Comparison of ENCODE assay signal across 23 cellular contexts in genomic region chr1:189607477-189608096, GRCh38.
DNase-seq lines count a peak whose midpoint lies in the region; ATAC-seq, FAIRE-seq and TF ChIP-seq lines count a peak whose summit lies in the region.
"Had no signal": no experiment of that assay in that cellular context is flagged by ENCODE, and none has a peak within 500 bp of the region (broad histone marks: within the 10 kb centered on the region; RNA-seq: fewer than 3 reads in every experiment).

No MANE protein-coding gene starts in this region.

- DNase-seq in H54 (ENCODE audit: insufficient read length, low spot score) (no peak), RWPE2 (ENCODE audit: low spot score) (no peak), kidney tubule cell (ENCODE audit: low spot score) (peak; percentile 39), AML-193 (lab: John Stamatoyannopoulos, UW) (no peak)
- DNase-seq in activated naive CD8-positive, alpha-beta T cell treated with anti-CD3 and anti-CD28 coated beads for 36 hours: no peak
- DNase-seq: CD4-positive, CD25-positive, alpha-beta regulatory T cell; DMS 273 treated with DMSO at 0.1 percent for 48 hours; GOT3; NCI-H1105; NCI-H146; NCI-H2029; NCI-H510A treated with DMSO at 0.1 percent for 48 hours; NCI-H748 treated with DMSO at 0.1 percent for 48 hours had no signal

- FAIRE-seq in H54 (lab: Jason Lieb, UNC): peak; percentile 6
- FAIRE-seq: G401.6, GM12892 had no signal

- H3K27ac ChIP-seq in ACC112 (ENCODE audit: low read depth, low read length): peak overlapping the region; percentile 66
- H3K27ac ChIP-seq in RWPE2 (ENCODE audit: poor library complexity, severe bottlenecking): peak overlapping the region; percentile 41
- H3K27ac ChIP-seq: HL-60, KMS-11, SJSA1 had no signal

- no peak for ATAC-seq in RWPE2 (ENCODE audit: low read depth)
- no peak for ATAC-seq in stimulated activated memory B cell treated with anti-CD40 and anti-IgM and Interleukin-4, amounts not matched to agents 10 μg/mL and 1 μg/mL and 100 μg/mL, for 72 hours
- ATAC-seq: Panc1, Right ventricle myocardium inferior had no signal

- H3K27me3 ChIP-seq in ACC112 (ENCODE audit: insufficient read depth, low read length): no peaks in the 10 kb centered on the region
- H3K27me3 ChIP-seq in RWPE2 (ENCODE audit: insufficient read depth, poor library complexity, severe bottlenecking): no peaks in the 10 kb centered on the region
- H3K27me3 ChIP-seq: SJSA1 had no signal

- no peaks in the 10 kb centered on the region for H3K27me3 Mint-ChIP-seq in stimulated activated memory B cell treated with anti-CD40 and anti-IgM and Interleukin-4, amounts not matched to agents 10 μg/mL and 1 μg/mL and 100 μg/mL, for 72 hours
- no peaks in the 10 kb centered on the region for H3K27me3 Mint-ChIP-seq in activated naive CD8-positive, alpha-beta T cell treated with anti-CD3 and anti-CD28 coated beads for 36 hours
- H3K27me3 Mint-ChIP-seq: CD4-positive, CD25-positive, alpha-beta regulatory T cell had no signal

- H3K27ac Mint-ChIP-seq in stimulated activated memory B cell treated with anti-CD40 and anti-IgM and Interleukin-4, amounts not matched to agents 10 μg/mL and 1 μg/mL and 100 μg/mL, for 72 hours: no peak overlapping the region
- no peak overlapping the region for H3K27ac Mint-ChIP-seq in activated naive CD8-positive, alpha-beta T cell treated with anti-CD3 and anti-CD28 coated beads for 36 hours
- H3K27ac Mint-ChIP-seq: CD4-positive, CD25-positive, alpha-beta regulatory T cell; T-helper 1 cell treated with Interleukin-12 subunit alpha and Interleukin-12 subunit beta and Interleukin-4 antibody, amounts not matched to agents 30 μg/mL and 1 μg/mL, for 36 hours had no signal

- H3K4me3 Mint-ChIP-seq in stimulated activated memory B cell treated with anti-CD40 and anti-IgM and Interleukin-4, amounts not matched to agents 10 μg/mL and 1 μg/mL and 100 μg/mL, for 72 hours: no peak overlapping the region
- no peak overlapping the region for H3K4me3 Mint-ChIP-seq in activated naive CD8-positive, alpha-beta T cell treated with anti-CD3 and anti-CD28 coated beads for 36 hours
- H3K4me3 Mint-ChIP-seq: CD4-positive, CD25-positive, alpha-beta regulatory T cell; T-helper 1 cell treated with Interleukin-12 subunit alpha and Interleukin-12 subunit beta and Interleukin-4 antibody, amounts not matched to agents 30 μg/mL and 1 μg/mL, for 36 hours had no signal

- no peak for TF ChIP-seq CTCF in RWPE2 (IDR thresholded peaks at IDR 0.05; ENCODE audit: poor library complexity, severe bottlenecking)

- no peaks in the 10 kb centered on the region for H3K4me1 Mint-ChIP-seq in stimulated activated memory B cell treated with anti-CD40 and anti-IgM and Interleukin-4, amounts not matched to agents 10 μg/mL and 1 μg/mL and 100 μg/mL, for 72 hours
- H3K4me1 Mint-ChIP-seq in activated naive CD8-positive, alpha-beta T cell treated with anti-CD3 and anti-CD28 coated beads for 36 hours: no peaks in the 10 kb centered on the region
- H3K4me1 Mint-ChIP-seq: CD4-positive, CD25-positive, alpha-beta regulatory T cell had no signal

- H3K36me3 Mint-ChIP-seq in stimulated activated memory B cell treated with anti-CD40 and anti-IgM and Interleukin-4, amounts not matched to agents 10 μg/mL and 1 μg/mL and 100 μg/mL, for 72 hours: no peaks in the 10 kb centered on the region
- H3K36me3 Mint-ChIP-seq in activated naive CD8-positive, alpha-beta T cell treated with anti-CD3 and anti-CD28 coated beads for 36 hours: no peaks in the 10 kb centered on the region
- H3K36me3 Mint-ChIP-seq: CD4-positive, CD25-positive, alpha-beta regulatory T cell had no signal

- H3K4me1 ChIP-seq in ACC112 (ENCODE audit: control insufficient read depth, insufficient read depth, low read length, unreplicated experiment) (peaks cover 10% of the 10 kb centered on the region), RWPE2 (ENCODE audit: insufficient read depth, poor library complexity, severe bottlenecking) (peaks cover 19% of the 10 kb centered on the region)
- H3K4me1 ChIP-seq: SJSA1 had no signal

- no peak overlapping the region for H2AFZ ChIP-seq in ACC112 (ENCODE audit: low read length, unreplicated experiment)

- no peak for TF ChIP-seq POLR2A in H54 (IDR thresholded peaks at IDR 0.05; ENCODE audit: low read depth, low read length)

- H3K9me3 Mint-ChIP-seq in stimulated activated memory B cell treated with anti-CD40 and anti-IgM and Interleukin-4, amounts not matched to agents 10 μg/mL and 1 μg/mL and 100 μg/mL, for 72 hours: no peaks in the 10 kb centered on the region
- H3K9me3 Mint-ChIP-seq in activated naive CD8-positive, alpha-beta T cell treated with anti-CD3 and anti-CD28 coated beads for 36 hours: no peaks in the 10 kb centered on the region
- H3K9me3 Mint-ChIP-seq: T-helper 1 cell treated with Interleukin-12 subunit alpha and Interleukin-12 subunit beta and Interleukin-4 antibody, amounts not matched to agents 30 μg/mL and 1 μg/mL, for 36 hours had no signal

- H3K4me3 ChIP-seq in ACC112 (ENCODE audit: low read depth, low read length) (no peak overlapping the region), RWPE2 (ENCODE audit: severe bottlenecking) (no peak overlapping the region)
- H3K4me3 ChIP-seq: SJSA1 had no signal

- H3K36me3 ChIP-seq in ACC112 (ENCODE audit: insufficient read depth, low read length): no peaks in the 10 kb centered on the region
- no peaks in the 10 kb centered on the region for H3K36me3 ChIP-seq in RWPE2 (ENCODE audit: low read depth)
- H3K36me3 ChIP-seq: SJSA1 had no signal

- H3K9me3 ChIP-seq in RWPE2 (ENCODE audit: severe bottlenecking): no peaks in the 10 kb centered on the region
- H3K9me3 ChIP-seq: SJSA1 had no signal

- H3K79me2 ChIP-seq in ACC112 (ENCODE audit: control insufficient read depth, insufficient read depth, low read length, unreplicated experiment): no peaks in the 10 kb centered on the region
